8 cellular contexts compared by ENCODE assay signal in the genomic region with DNA sequence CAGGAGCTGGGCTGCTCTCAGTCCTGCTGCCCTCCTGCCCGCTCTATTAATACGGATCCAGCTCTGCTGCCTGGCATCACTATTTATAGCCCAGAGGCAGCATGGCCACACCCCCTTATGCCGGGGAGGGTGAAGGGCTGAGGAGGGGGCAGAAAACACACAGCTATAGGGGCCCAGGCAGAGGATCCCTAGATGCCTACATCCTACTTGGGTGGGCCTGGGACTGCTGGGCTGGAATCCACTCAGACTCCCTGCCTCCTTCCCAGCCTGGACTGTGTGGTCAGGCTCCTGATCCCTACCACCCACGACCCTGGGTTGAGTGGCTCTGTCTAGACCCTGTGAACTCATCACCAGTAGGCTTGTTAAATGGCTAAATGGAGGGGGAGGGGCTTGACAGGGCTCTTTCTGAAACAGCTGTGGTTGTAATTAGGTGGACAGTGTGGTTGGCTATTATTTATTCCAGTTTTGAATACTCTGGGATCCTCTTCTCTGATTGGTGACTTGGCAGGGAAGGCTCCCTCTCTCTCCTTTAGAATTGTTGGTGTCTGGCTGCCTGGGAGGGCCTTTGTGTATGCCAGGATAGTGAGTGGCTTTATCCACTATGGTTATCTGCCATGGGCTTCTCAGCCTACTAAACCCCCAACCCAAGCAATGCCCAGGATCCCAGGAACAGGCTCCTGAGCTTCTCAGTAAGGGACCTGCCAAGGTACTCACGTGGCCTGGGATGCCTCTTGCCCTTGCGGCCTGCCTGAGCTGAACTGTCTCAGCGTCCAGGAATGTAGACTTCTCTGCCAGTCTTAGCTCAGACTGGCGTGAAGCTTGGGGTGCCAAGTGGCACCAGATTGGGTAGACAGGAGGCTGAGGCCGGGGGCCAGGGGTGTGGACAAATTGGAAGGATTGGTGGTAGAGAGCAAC. TPM values are rescaled to one million over a fixed set of nuclear protein-coding genes. Genes with fewer than 3 reads are reported as not detected.
DNase-seq lines count a peak whose midpoint lies in the region; TF ChIP-seq lines count a peak whose summit lies in the region.

No MANE protein-coding gene starts in this region.

- intact Hi-C loops in ascending aorta (cut with DNase I) = loop anchor here (5.0 kb wide), 5 partner anchors 170 to 695 kb away; a partner anchor contains a TSS

- H3K27me3 ChIP-seq in BE2C (no peaks in the 10 kb centered on the region), ascending aorta (no peaks in the 10 kb centered on the region), iPS-20b (ENCODE audit: insufficient read depth, low read length) (no peaks in the 10 kb centered on the region)

- TF ChIP-seq CTCF in BE2C (IDR thresholded peaks at IDR 0.05; ENCODE audit: low read depth, low read length) = no peak
- no peak for TF ChIP-seq CTCF in ascending aorta (IDR thresholded peaks at IDR 0.05)

- DNase-seq in BE2C = peak; percentile 88
- DNase-seq in NCI-H1417 (lab: John Stamatoyannopoulos, UW) = peak; percentile 46 to 98 (median 90)
- peak in 1 of 2 donors; percentile 88 for DNase-seq in ascending aorta (ENCODE audit: low spot score in 2 of 2)
- DNase-seq in substantia nigra (lab: John Stamatoyannopoulos, UW) = peak in 26 of 49 donors; percentile 23 to 82 (median 44)
- DNase-seq in Kasumi-1 (lab: John Stamatoyannopoulos, UW) = no peak
- no peak for DNase-seq in Ammon's horn (ENCODE audit: low spot score)
- no peak for DNase-seq in HUDEP-2 (lab: John Stamatoyannopoulos, UW; ENCODE audit: unreplicated experiment in 76 of 76)

- peaks cover 47% of the 10 kb centered on the region for H3K4me1 ChIP-seq in BE2C
- H3K4me1 ChIP-seq in ascending aorta = peaks cover 29 to 59% of the 10 kb centered on the region in 2 donors
- peaks cover 19% of the 10 kb centered on the region for H3K4me1 ChIP-seq in iPS-20b (ENCODE audit: insufficient read depth, low read length)

- H3K9ac ChIP-seq in iPS-20b (ENCODE audit: low read depth, low read length) = peak overlapping the region; percentile 78; the same call in 1 of the 2 replicates

- H3K9me3 ChIP-seq in BE2C (no peaks in the 10 kb centered on the region), ascending aorta (no peaks in the 10 kb centered on the region), iPS-20b (ENCODE audit: insufficient read depth, low read depth, low read length) (no peaks in the 10 kb centered on the region)

- H3K4me3 ChIP-seq in BE2C (ENCODE audit: low read depth, low read length) (peak overlapping the region; percentile 94), ascending aorta (peak overlapping the region; percentile 73), iPS-20b (ENCODE audit: low read length) (peak overlapping the region; percentile 81)

- peaks cover 16% of the 10 kb centered on the region for H3K36me3 ChIP-seq in BE2C
- H3K36me3 ChIP-seq in ascending aorta = peaks cover 30 to 31% of the 10 kb centered on the region in 2 donors
- H3K36me3 ChIP-seq in iPS-20b (ENCODE audit: insufficient read depth, low read depth, low read length) = peaks cover 25% of the 10 kb centered on the region

- peak overlapping the region; percentile 95 to 99 for H3K27ac ChIP-seq in ascending aorta
- H3K27ac ChIP-seq in iPS-20b (ENCODE audit: low read length) = no peak overlapping the region
- peak overlapping the region; percentile 91 for H3K27ac ChIP-seq in substantia nigra (ENCODE audit: low read depth, low read length, poor library complexity, severe bottlenecking)

RNA-seq across cellular contexts. Expression of a gene that starts 15.2 kb away (rescaled TPM):
- polyA plus RNA-seq in BE2C (2012; ENCODE audit: insufficient read depth, insufficient read length, low read depth) = 33.9 TPM
- 200 TPM for total RNA-seq in ascending aorta

RNA-seq across cellular contexts. Expression of a gene that starts 50.4 kb away (rescaled TPM):
- 143 TPM for polyA plus RNA-seq in BE2C (2012; ENCODE audit: insufficient read depth, insufficient read length, low read depth)
- 93.8 TPM for total RNA-seq in ascending aorta

RNA-seq across cellular contexts. Expression of a gene that starts 56.8 kb away (rescaled TPM):
- not detected for polyA plus RNA-seq in BE2C (2012; ENCODE audit: insufficient read depth, insufficient read length, low read depth)
- not detected for total RNA-seq in ascending aorta

RNA-seq across cellular contexts. Expression of a gene that starts 56.9 kb away (rescaled TPM):
- polyA plus RNA-seq in BE2C (2012; ENCODE audit: insufficient read depth, insufficient read length, low read depth) = 19.9 TPM
- total RNA-seq in ascending aorta = 34.9 TPM

Comparison
In these comparisons a context has a peak if more than half of its experiments do, and no peak if none do; other contexts are left out.
1. DNase-seq: peak in BE2C (single experiment), NCI-H1417 (3 of 3) and substantia nigra (26 of 49); none in Kasumi-1 (0 of 2), Ammon's horn (single experiment) and HUDEP-2 (0 of 76).
2. Peak in every context shown above with its lines, with median percentiles within 50 percentile points of each other: H3K4me3 ChIP-seq.